ENCODE assay signal across 8 cellular contexts in the genomic region with DNA sequence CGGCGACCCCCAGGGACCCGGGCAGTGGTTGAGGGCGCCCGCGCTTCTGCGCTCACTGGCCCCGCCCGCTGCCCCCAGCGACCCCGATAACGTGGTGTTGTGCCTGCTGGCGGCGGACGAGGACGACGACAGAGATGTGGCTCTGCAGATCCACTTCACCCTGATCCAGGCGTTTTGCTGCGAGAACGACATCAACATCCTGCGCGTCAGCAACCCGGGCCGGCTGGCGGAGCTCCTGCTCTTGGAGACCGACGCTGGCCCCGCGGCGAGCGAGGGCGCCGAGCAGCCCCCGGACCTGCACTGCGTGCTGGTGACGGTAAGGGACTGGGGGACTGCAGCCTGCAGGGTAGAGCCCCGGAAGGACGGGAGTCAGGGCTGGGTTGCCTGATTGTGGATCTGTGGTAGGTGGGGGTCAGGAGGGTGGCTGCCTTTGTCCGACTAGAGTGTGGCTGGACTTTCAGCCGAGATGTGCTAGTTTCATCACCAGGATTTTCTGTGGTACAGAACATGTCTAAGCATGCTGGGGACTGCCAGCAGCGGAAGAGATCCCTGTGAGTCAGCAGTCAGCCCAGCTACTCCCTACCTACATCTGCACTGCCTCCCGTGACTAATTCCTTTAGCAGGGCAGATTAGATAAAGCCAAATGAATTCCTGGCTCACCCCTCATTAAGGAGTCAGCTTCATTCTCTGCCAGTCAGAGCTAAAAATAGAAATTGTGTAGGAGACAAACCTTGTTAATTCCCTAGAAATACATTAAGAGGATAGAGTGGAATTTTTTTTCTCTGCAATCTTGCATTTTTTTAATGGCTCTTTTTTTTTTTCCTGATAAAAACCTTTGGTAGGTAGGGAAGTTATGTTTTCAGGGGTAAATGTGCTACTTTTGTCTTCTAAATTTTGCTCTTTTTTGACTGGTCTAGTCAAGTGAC. TPM values are rescaled to one million over a fixed set of nuclear protein-coding genes. Genes with fewer than 3 reads are reported as not detected.
DNase-seq lines count a peak whose midpoint lies in the region; ATAC-seq and TF ChIP-seq lines count a peak whose summit lies in the region.

No MANE protein-coding gene starts in this region.

- peak overlapping the region; percentile 82 for H3K4me3 Mint-ChIP-seq in Caco-2 (ENCODE audit: unreplicated experiment)

- H3K9me3 Mint-ChIP-seq in Caco-2 (ENCODE audit: unreplicated experiment): no peaks in the 10 kb centered on the region

- H3K36me3 ChIP-seq in Caco-2 (ENCODE audit: control insufficient read depth, insufficient read depth, low read length): peaks cover 1% of the 10 kb centered on the region
- peaks cover 50% of the 10 kb centered on the region for H3K36me3 ChIP-seq in NT2/D1 (ENCODE audit: insufficient read depth, insufficient read length, low read length)

- DNase-seq in Caco-2 (peak; percentile 66 to 86), HT1080 (ENCODE audit: low read depth) (peak; percentile 98), NT2/D1 (ENCODE audit: low read depth, low spot score) (peak; percentile 73), epidermal melanocyte (ENCODE audit: insufficient read length, low spot score) (peak; percentile 52), midbrain (lab: John Stamatoyannopoulos, UW) (peak; percentile 49)
- peak; percentile 80 for DNase-seq in activated CD8-positive, alpha-beta memory T cell treated with anti-CD3 and anti-CD28 coated beads, Interleukin-2, amount 50 U/mL, for 48 hours
- peak; percentile 13 for DNase-seq in stimulated activated CD8-positive, alpha-beta memory T cell treated with anti-CD3 and anti-CD28 coated beads, Interleukin-7, amount 100 ng/mL, for 24 hours (ENCODE audit: low read depth)

- H3K36me3 Mint-ChIP-seq in Caco-2 (ENCODE audit: insufficient read depth, unreplicated experiment): peaks cover 54% of the 10 kb centered on the region

- no peaks in the 10 kb centered on the region for H3K9me3 ChIP-seq in Caco-2
- no peaks in the 10 kb centered on the region for H3K9me3 ChIP-seq in NT2/D1 (ENCODE audit: insufficient read depth, low read length)

- POLR2A ChIA-PET in Caco-2 (lab: Charles Lee): interaction anchor here (0.6 to 1.5 kb wide), 4 partner anchors 55 to 117 kb away, joined by 3 to 5 read pairs (median 4); no protein-coding TSS in a partner anchor

- no peak for TF ChIP-seq CTCF in Caco-2 (IDR thresholded peaks at IDR 0.05; ENCODE audit: insufficient read depth in 1 of 2, low read depth in 1 of 2, low read length in 1 of 2, severe bottlenecking in 1 of 2, unreplicated experiment in 1 of 2)

- peak; percentile 19 for ATAC-seq in GM21367 (IDR thresholded peaks at IDR 0.05; ENCODE audit: unreplicated experiment)

- H3K4me1 Mint-ChIP-seq in Caco-2 (ENCODE audit: low read depth, unreplicated experiment): peaks cover 12% of the 10 kb centered on the region

- no peaks in the 10 kb centered on the region for H3K27me3 ChIP-seq in Caco-2 (replicated peaks; ENCODE audit: control insufficient read depth, insufficient read depth, low read length)
- no peaks in the 10 kb centered on the region for H3K27me3 ChIP-seq in NT2/D1 (ENCODE audit: insufficient read depth, insufficient read length)

- no peaks in the 10 kb centered on the region for H3K27me3 Mint-ChIP-seq in Caco-2 (ENCODE audit: insufficient read depth, unreplicated experiment)

- peak overlapping the region; percentile 89 for H3K4me3 ChIP-seq in Caco-2 (ENCODE audit: low read depth, low read length)
- H3K4me3 ChIP-seq in NT2/D1 (ENCODE audit: insufficient read length, low read depth): peak overlapping the region; percentile 99

- H3K9ac ChIP-seq in NT2/D1 (ENCODE audit: insufficient read length, low read depth): peak overlapping the region; percentile 99

- H3K4me1 ChIP-seq in Caco-2 (peaks cover 51% of the 10 kb centered on the region), NT2/D1 (ENCODE audit: insufficient read depth, insufficient read length) (peaks cover 2% of the 10 kb centered on the region)

- CTCF ChIA-PET in Caco-2 (lab: Charles Lee): interaction anchor here (0.6 to 0.9 kb wide), 4 partner anchors 14 to 154 kb away, joined by 3 to 4 read pairs (median 4); no protein-coding TSS in a partner anchor

- TSS peak; percentile 47 for BruUV-seq in Caco-2 (replicated peaks; lab: Mats Ljungman, UMichigan)

- intact Hi-C loops in Caco-2 (cut with micrococcal nuclease; ENCODE audit: unreplicated experiment): loop anchor here (1.0 to 5.0 kb wide), 3 partner anchors 39 to 151 kb away; no protein-coding TSS in a partner anchor

- peak overlapping the region; percentile 92 for H3K27ac Mint-ChIP-seq in Caco-2 (ENCODE audit: unreplicated experiment)

RNA-seq across cellular contexts. Expression of gene GADD45A, which starts 1.5 kb away (rescaled TPM):
- total RNA-seq in Caco-2 (2022): 58.6 and 59.0 TPM in 2 replicates
- total RNA-seq in HT1080 (2014; rRNA removed; shearing (Covaris generic)): 62.6 and 73.3 TPM in 2 replicates
- polyA plus RNA-seq in HT1080 (2015; cell fraction: cytosol; rRNA removed): 128 and 147 TPM in 2 replicates
- 180 and 189 TPM in 2 replicates for polyA plus RNA-seq in HT1080 (2015; cell fraction: nucleus; rRNA removed)

Comparison
In these comparisons a context has a peak if more than half of its experiments do, and no peak if none do; other contexts are left out.
1. Peak in every context shown above with its lines: DNase-seq, ATAC-seq and H3K4me3 ChIP-seq.
2. DNase-seq: peak in every context shown above with its lines; median percentile 98 in HT1080; 80 in activated CD8-positive, alpha-beta memory T cell treated with anti-CD3 and anti-CD28 coated beads, Interleukin-2, amount 50 U/mL, for 48 hours; 76 in Caco-2; 73 in NT2/D1; 52 in epidermal melanocyte; 49 in midbrain; 13 in stimulated activated CD8-positive, alpha-beta memory T cell treated with anti-CD3 and anti-CD28 coated beads, Interleukin-7, amount 100 ng/mL, for 24 hours.